ENCODE assay signal across 14 cellular contexts in the genomic region with DNA sequence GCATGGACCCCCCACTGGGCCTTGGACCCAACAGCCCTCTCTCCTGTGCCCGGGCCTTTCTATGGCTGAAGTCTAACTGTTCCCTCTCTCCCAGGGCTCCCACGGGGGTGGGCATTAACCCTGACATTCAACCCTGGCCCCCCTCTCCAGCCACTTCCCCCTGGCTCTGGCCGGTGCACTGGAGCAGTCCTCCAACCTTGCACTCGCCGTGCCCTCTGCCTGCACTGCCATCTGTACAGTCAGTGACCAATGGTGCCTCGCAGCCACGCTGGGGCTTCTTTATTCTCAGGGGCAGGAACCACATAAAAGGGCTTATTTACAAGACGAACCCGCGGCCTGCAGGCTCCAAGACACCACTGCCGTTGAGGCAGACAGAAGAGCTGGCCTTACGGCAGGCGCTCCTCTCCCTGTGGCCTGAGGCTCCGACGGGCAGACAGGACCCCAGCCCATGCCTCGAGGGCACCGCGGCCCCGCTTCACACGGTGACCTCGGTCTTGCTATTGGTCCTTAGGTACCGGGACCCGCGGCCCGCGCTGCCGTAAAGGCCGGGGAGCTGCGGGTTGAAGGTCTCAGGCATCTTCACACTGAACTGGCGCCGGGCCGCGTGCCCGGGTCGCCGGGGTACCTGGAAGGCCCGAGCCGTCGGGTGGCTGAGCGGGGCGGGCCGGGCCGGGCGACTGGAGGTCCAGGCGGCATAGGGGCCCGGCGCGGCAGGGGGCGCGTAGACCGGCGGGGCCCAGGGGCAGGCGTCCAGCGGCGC. TPM values are rescaled to one million over a fixed set of nuclear protein-coding genes. Genes with fewer than 3 reads are reported as not detected.
DNase-seq lines count a peak whose midpoint lies in the region; ATAC-seq and TF ChIP-seq lines count a peak whose summit lies in the region.
"Had no signal": no experiment of that assay in that cellular context is flagged by ENCODE, and none has a peak within 500 bp of the region (broad histone marks: within the 10 kb centered on the region; RNA-seq: fewer than 3 reads in every experiment).

No MANE protein-coding gene starts in this region.

- H3K4me3 ChIP-seq in CD4-positive, CD25-positive, alpha-beta regulatory T cell (ENCODE audit: low read depth, low read length): no peak overlapping the region
- H3K4me3 ChIP-seq in IMR-90 (ENCODE audit: insufficient read depth, low read depth, low read length): no peak overlapping the region; the same call in 1 of the 2 replicates
- peak overlapping the region in 3 of 4 donors; percentile 11 to 63 (median 41) for H3K4me3 ChIP-seq in esophagus squamous epithelium
- H3K4me3 ChIP-seq in neural progenitor cell: peak overlapping the region; percentile 38

- 37% methylated on average over 19 of the region's 55 CpGs; no CpG with 5 or more reads in 1 of the 2 experiments for WGBS in IMR-90 (ENCODE audit: extremely low coverage in 2 of 2, insufficient read length in 1 of 2), 2 experiments
- 53% methylated on average over 4 of the region's 55 CpGs; no CpG with 5 or more reads in 1 of the 2 donors for WGBS in esophagus squamous epithelium, 2 donors

- no peak overlapping the region for H3K27ac ChIP-seq in CD4-positive, CD25-positive, alpha-beta regulatory T cell (ENCODE audit: insufficient read depth, low read length, poor library complexity, severe bottlenecking)
- H3K27ac ChIP-seq in IMR-90 (ENCODE audit: insufficient read depth, low read length) (no peak overlapping the region), esophagus squamous epithelium (peak overlapping the region in 1 of 4 donors; percentile 9), neural progenitor cell (no peak overlapping the region)
- H3K27ac ChIP-seq: left lung had no signal

- H3K27me3 ChIP-seq in CD4-positive, CD25-positive, alpha-beta regulatory T cell (ENCODE audit: control insufficient read depth, insufficient read depth, low read length): peaks cover 14% of the 10 kb centered on the region
- H3K27me3 ChIP-seq in IMR-90 (ENCODE audit: control insufficient read depth, insufficient read depth, low read length) (peaks cover 52% of the 10 kb centered on the region), esophagus squamous epithelium (peaks cover 26 to 58% (median 27%) of the 10 kb centered on the region in 4 donors), neural progenitor cell (peaks cover 70% of the 10 kb centered on the region)

- H3K23ac ChIP-seq in IMR-90 (ENCODE audit: low read depth, low read length): no peak overlapping the region

- H3K56ac ChIP-seq in IMR-90 (ENCODE audit: extremely low read depth, insufficient read depth, low read length): no peak overlapping the region

- H4K91ac ChIP-seq in IMR-90 (ENCODE audit: insufficient read depth, low read depth, low read length): no peak overlapping the region

- dilution Hi-C loops in IMR-90 (cut with HindIII; ENCODE audit: low sequenced_read_pairs, unreplicated experiment): no loop called here

- H3K4me1 Mint-ChIP-seq in CD4-positive, CD25-positive, alpha-beta regulatory T cell: peaks cover 0 to 39% (median 12%) of the 10 kb centered on the region in 4 donors
- H3K4me1 Mint-ChIP-seq in neural progenitor cell: peaks cover 7% of the 10 kb centered on the region

- peaks cover 0 to 3% (median 0%) of the 10 kb centered on the region in 7 donors for H3K9me3 Mint-ChIP-seq in CD4-positive, CD25-positive, alpha-beta regulatory T cell
- H3K9me3 Mint-ChIP-seq in neural progenitor cell: peaks cover 4% of the 10 kb centered on the region

- H2AK9ac ChIP-seq in IMR-90 (replicated peaks; ENCODE audit: low read depth, low read length, poor library complexity): peak overlapping the region; percentile 52

- H3K79me2 ChIP-seq in neural progenitor cell (ENCODE audit: low read depth): no peaks in the 10 kb centered on the region

- ATAC-seq in CD4-positive, CD25-positive, alpha-beta regulatory T cell (ENCODE audit: low read depth in 2 of 2): no peak
- no peak for ATAC-seq in IMR-90 (ENCODE audit: low read depth)
- ATAC-seq in HG02981 (IDR thresholded peaks at IDR 0.05; ENCODE audit: unreplicated experiment): no peak
- no peak for ATAC-seq in GM21723 (IDR thresholded peaks at IDR 0.05; ENCODE audit: unreplicated experiment)
- ATAC-seq: HCT116 had no signal

- POLR2A ChIA-PET in IMR-90 (lab: Charles Lee; ENCODE audit: unreplicated experiment): no interaction called here

- H4K5ac ChIP-seq in IMR-90 (ENCODE audit: low read depth, low read length): no peak overlapping the region

- no peak overlapping the region for H3K18ac ChIP-seq in IMR-90 (ENCODE audit: low read depth, low read length)

- H3K4me1 ChIP-seq in CD4-positive, CD25-positive, alpha-beta regulatory T cell (ENCODE audit: control insufficient read depth, insufficient read depth, low read length, poor library complexity, severe bottlenecking): peaks cover 46% of the 10 kb centered on the region
- peaks cover 2% of the 10 kb centered on the region; the same call in 1 of the 2 replicates for H3K4me1 ChIP-seq in IMR-90 (ENCODE audit: control insufficient read depth, insufficient read depth, low read length)
- peaks cover 13 to 47% (median 27%) of the 10 kb centered on the region in 3 donors for H3K4me1 ChIP-seq in esophagus squamous epithelium
- peaks cover 13% of the 10 kb centered on the region for H3K4me1 ChIP-seq in neural progenitor cell

- no peak overlapping the region for H2BK5ac ChIP-seq in IMR-90 (ENCODE audit: low read depth, low read length, poor library complexity, severe bottlenecking)

- H4K8ac ChIP-seq in IMR-90 (ENCODE audit: low read depth in 2 of 2, low read length in 2 of 2): no peak overlapping the region

- H3K4ac ChIP-seq in IMR-90 (ENCODE audit: low read depth, low read length): no peak overlapping the region

- H3K9me1 ChIP-seq in IMR-90 (ENCODE audit: insufficient read depth, low read length): no peaks in the 10 kb centered on the region

- H3K9ac ChIP-seq in IMR-90 (ENCODE audit: low read depth, low read length) (no peak overlapping the region), neural progenitor cell (no peak overlapping the region)

- H2BK20ac ChIP-seq in IMR-90 (ENCODE audit: low read depth, low read length): no peak overlapping the region

- H3F3A ChIP-seq in neural progenitor cell (ENCODE audit: low read depth): peaks cover 28% of the 10 kb centered on the region

- DNase-seq in CD4-positive, CD25-positive, alpha-beta regulatory T cell: no peak
- DNase-seq in IMR-90 (no peak), esophagus squamous epithelium (lab: John Stamatoyannopoulos, UW) (no peak), neural progenitor cell (ENCODE audit: low spot score) (peak; percentile 58), MV-4-11 (lab: John Stamatoyannopoulos, UW) (no peak)
- no peak for DNase-seq in activated CD4-positive, alpha-beta T cell treated with anti-CD3 and anti-CD28 coated beads for 4 hours
- DNase-seq: activated gamma-delta T cell treated with Interleukin-2 at 50 U/mL for 16 hours, NCI-H510A had no signal

- H3K4me2 ChIP-seq in IMR-90 (ENCODE audit: low read depth, low read length) (no peak overlapping the region), neural progenitor cell (peak overlapping the region; percentile 71)

- peaks cover 1% of the 10 kb centered on the region for H3K36me3 ChIP-seq in CD4-positive, CD25-positive, alpha-beta regulatory T cell (ENCODE audit: control insufficient read depth, insufficient read depth, low read length)
- peaks cover 5% of the 10 kb centered on the region; the same call in 1 of the 2 replicates for H3K36me3 ChIP-seq in IMR-90 (ENCODE audit: control insufficient read depth, insufficient read depth, low read length)
- H3K36me3 ChIP-seq in esophagus squamous epithelium: peaks cover 18 to 36% (median 22%) of the 10 kb centered on the region in 3 donors
- H3K36me3 ChIP-seq in neural progenitor cell: no peaks in the 10 kb centered on the region

- no peak overlapping the region for H2BK120ac ChIP-seq in IMR-90 (ENCODE audit: low read depth, low read length)

- peaks cover 3% of the 10 kb centered on the region for H3K36me3 Mint-ChIP-seq in CD4-positive, CD25-positive, alpha-beta regulatory T cell
- H3K36me3 Mint-ChIP-seq in neural progenitor cell: peaks cover 9% of the 10 kb centered on the region

- no TSS peak for BruUV-seq in IMR-90 (replicated peaks; lab: Mats Ljungman, UMichigan)

- no peaks in the 10 kb centered on the region for H3K79me1 ChIP-seq in IMR-90 (ENCODE audit: low read depth in 1 of 2, low read length in 2 of 2)

- H3K4me3 Mint-ChIP-seq in CD4-positive, CD25-positive, alpha-beta regulatory T cell: peak overlapping the region; percentile 57 to 74 (median 72)
- H3K4me3 Mint-ChIP-seq in neural progenitor cell: peak overlapping the region; percentile 43

- TF ChIP-seq CTCF in IMR-90 (conservative IDR thresholded peaks at IDR 0.05; ENCODE audit: low read depth, low read length): no peak
- TF ChIP-seq CTCF in esophagus squamous epithelium (IDR thresholded peaks at IDR 0.05): no peak
- TF ChIP-seq CTCF in neural progenitor cell (IDR thresholded peaks at IDR 0.05): no peak

- H2AK5ac ChIP-seq in IMR-90 (ENCODE audit: low read depth, low read length): no peak overlapping the region

- in situ Hi-C loops in IMR-90 (cut with MboI; ENCODE audit: low sequenced_read_pairs): no loop called here

- intact Hi-C loops in IMR-90 (cut with micrococcal nuclease): no loop called here
- intact Hi-C loops in esophagus squamous epithelium (cut with DNase I): no loop called here

- peak overlapping the region; percentile 17 to 76 (median 71) for H3K27ac Mint-ChIP-seq in CD4-positive, CD25-positive, alpha-beta regulatory T cell
- H3K27ac Mint-ChIP-seq in neural progenitor cell: no peak overlapping the region

- H3K14ac ChIP-seq in IMR-90 (replicated peaks; ENCODE audit: low read depth, low read length): no peak overlapping the region

- CTCF ChIA-PET in IMR-90 (lab: Yijun Ruan, JAX): no interaction called here

- H3K9me3 ChIP-seq in CD4-positive, CD25-positive, alpha-beta regulatory T cell (ENCODE audit: control insufficient read depth in 2 of 2, low read length in 2 of 2): no peaks in the 10 kb centered on the region
- no peaks in the 10 kb centered on the region for H3K9me3 ChIP-seq in IMR-90 (ENCODE audit: control insufficient read depth, insufficient read depth, low read length)
- H3K9me3 ChIP-seq in esophagus squamous epithelium: no peaks in the 10 kb centered on the region
- no peaks in the 10 kb centered on the region for H3K9me3 ChIP-seq in neural progenitor cell (ENCODE audit: low read depth)
- H3K9me3 ChIP-seq: left lung had no signal

- H2BK15ac ChIP-seq in IMR-90 (ENCODE audit: low read depth, low read length): no peak overlapping the region

- H4K20me1 ChIP-seq in IMR-90 (ENCODE audit: insufficient read depth, low read length) (peaks cover 7% of the 10 kb centered on the region), neural progenitor cell (ENCODE audit: low read depth) (peaks cover 87% of the 10 kb centered on the region)

- H2AFZ ChIP-seq in IMR-90 (replicated peaks; ENCODE audit: low read length, poor library complexity) (peak overlapping the region; percentile 2), neural progenitor cell (replicated peaks) (no peak overlapping the region)

- H3K27me3 Mint-ChIP-seq in CD4-positive, CD25-positive, alpha-beta regulatory T cell: peaks cover 43% of the 10 kb centered on the region
- peaks cover 41% of the 10 kb centered on the region for H3K27me3 Mint-ChIP-seq in neural progenitor cell (ENCODE audit: insufficient read depth, low read depth)

- no peak for TF ChIP-seq RAD21 in IMR-90 (IDR thresholded peaks at IDR 0.05; ENCODE audit: low read length)

- TF ChIP-seq POLR2A in IMR-90 (IDR thresholded peaks at IDR 0.05; ENCODE audit: low read depth, low read length) (no peak), esophagus squamous epithelium (IDR thresholded peaks at IDR 0.05) (no peak)

RNA-seq across cellular contexts. Expression of gene SHISA8, which starts 5.4 kb away (rescaled TPM):
- 0.27 TPM for total RNA-seq in CD4-positive, CD25-positive, alpha-beta regulatory T cell
- under 1 TPM in 1 of 4 donors, not detected in 3; 0.28 TPM for polyA plus RNA-seq in CD4-positive, CD25-positive, alpha-beta regulatory T cell
- total RNA-seq in IMR-90 (2012; rRNA removed) (not detected in 2 replicates), esophagus squamous epithelium (not detected), neural progenitor cell (ENCODE audit: low replicate concordance) (not detected in 2 replicates)
- not detected in 2 replicates for polyA plus RNA-seq in IMR-90 (2012; rRNA removed)
- polyA plus RNA-seq in IMR-90 (2012; cell fraction: cytosol; rRNA removed): not detected in 2 replicates
- polyA plus RNA-seq in IMR-90 (2012; cell fraction: nucleus; rRNA removed; ENCODE audit: low replicate concordance): not detected in 2 replicates
- total RNA-seq: left lung; T-helper 2 cell treated with Interferon-gamma antibody and Interleukin-4, amounts not matched to agents 100 ng/mL and 5 ng/mL, for 36 hours; ureter had no signal

RNA-seq across cellular contexts. Expression of gene TNFRSF13C, which starts 17.1 kb away (rescaled TPM):
- total RNA-seq in CD4-positive, CD25-positive, alpha-beta regulatory T cell: 10.1 TPM
- polyA plus RNA-seq in CD4-positive, CD25-positive, alpha-beta regulatory T cell: 1 to 10 TPM; 1.2 to 3.6 (median 2.0) TPM
- total RNA-seq in IMR-90 (2012; rRNA removed) (under 0.01 TPM in 1 of 2 replicates, not detected in the other), esophagus squamous epithelium (1 to 10 TPM in 1 of 4 donors, under 1 TPM in 3; 0.19 to 1.9 (median 0.32) TPM), neural progenitor cell (ENCODE audit: low replicate concordance) (2.2 and 2.7 TPM in 2 replicates)
- 0.14 and 0.16 TPM in 2 replicates for polyA plus RNA-seq in IMR-90 (2012; rRNA removed)
- 0.08 and 0.09 TPM in 2 replicates for polyA plus RNA-seq in IMR-90 (2012; cell fraction: cytosol; rRNA removed)
- polyA plus RNA-seq in IMR-90 (2012; cell fraction: nucleus; rRNA removed; ENCODE audit: low replicate concordance): 1.1 and 1.9 TPM in 2 replicates

RNA-seq across cellular contexts. Expression of gene CENPM, which starts 37.5 kb away (rescaled TPM):
- 33.9 TPM for total RNA-seq in CD4-positive, CD25-positive, alpha-beta regulatory T cell
- polyA plus RNA-seq in CD4-positive, CD25-positive, alpha-beta regulatory T cell: 10 to 100 TPM; 52.9 to 75.7 (median 65.8) TPM
- total RNA-seq in IMR-90 (2012; rRNA removed) (14.7 and 18.1 TPM in 2 replicates), esophagus squamous epithelium (10 to 100 TPM in 2 of 4 donors, 1 to 10 TPM in 2; 6.9 to 12.6 (median 10.5) TPM), neural progenitor cell (ENCODE audit: low replicate concordance) (20.2 and 45.3 TPM in 2 replicates)
- 20.1 and 31.3 TPM in 2 replicates for polyA plus RNA-seq in IMR-90 (2012; rRNA removed)
- polyA plus RNA-seq in IMR-90 (2012; cell fraction: cytosol; rRNA removed): 10.5 and 19.3 TPM in 2 replicates
- 8.7 and 23.0 TPM in 2 replicates for polyA plus RNA-seq in IMR-90 (2012; cell fraction: nucleus; rRNA removed; ENCODE audit: low replicate concordance)

RNA-seq across cellular contexts. Expression of gene SEPTIN3, which starts 59.8 kb away (rescaled TPM):
- total RNA-seq in CD4-positive, CD25-positive, alpha-beta regulatory T cell: 0.67 TPM
- polyA plus RNA-seq in CD4-positive, CD25-positive, alpha-beta regulatory T cell: under 1 TPM in 3 of 4 donors, not detected in 1; 0.11 to 0.49 (median 0.39) TPM
- under 0.01 and 0.18 TPM in 2 replicates for total RNA-seq in IMR-90 (2012; rRNA removed)
- polyA plus RNA-seq in IMR-90 (2012; rRNA removed): 0.14 and 0.15 TPM in 2 replicates
- 0.02 and 0.13 TPM in 2 replicates for polyA plus RNA-seq in IMR-90 (2012; cell fraction: cytosol; rRNA removed)
- polyA plus RNA-seq in IMR-90 (2012; cell fraction: nucleus; rRNA removed; ENCODE audit: low replicate concordance): 0.12 and 0.17 TPM in 2 replicates
- total RNA-seq in esophagus squamous epithelium: 1 to 10 TPM in 1 of 4 donors, under 1 TPM in 3; 0.04 to 1.1 (median 0.34) TPM
- total RNA-seq in neural progenitor cell (ENCODE audit: low replicate concordance): 12.8 and 20.5 TPM in 2 replicates

Comparison
In these comparisons a context has a peak if more than half of its experiments do, and no peak if none do; other contexts are left out.
1. H3K4me3 ChIP-seq: peak in esophagus squamous epithelium (3 of 4) and neural progenitor cell (single experiment); none in CD4-positive, CD25-positive, alpha-beta regulatory T cell (single experiment) and IMR-90 (single experiment).